Comparison of ENCODE assay signal across 8 cellular contexts in the genomic region with DNA sequence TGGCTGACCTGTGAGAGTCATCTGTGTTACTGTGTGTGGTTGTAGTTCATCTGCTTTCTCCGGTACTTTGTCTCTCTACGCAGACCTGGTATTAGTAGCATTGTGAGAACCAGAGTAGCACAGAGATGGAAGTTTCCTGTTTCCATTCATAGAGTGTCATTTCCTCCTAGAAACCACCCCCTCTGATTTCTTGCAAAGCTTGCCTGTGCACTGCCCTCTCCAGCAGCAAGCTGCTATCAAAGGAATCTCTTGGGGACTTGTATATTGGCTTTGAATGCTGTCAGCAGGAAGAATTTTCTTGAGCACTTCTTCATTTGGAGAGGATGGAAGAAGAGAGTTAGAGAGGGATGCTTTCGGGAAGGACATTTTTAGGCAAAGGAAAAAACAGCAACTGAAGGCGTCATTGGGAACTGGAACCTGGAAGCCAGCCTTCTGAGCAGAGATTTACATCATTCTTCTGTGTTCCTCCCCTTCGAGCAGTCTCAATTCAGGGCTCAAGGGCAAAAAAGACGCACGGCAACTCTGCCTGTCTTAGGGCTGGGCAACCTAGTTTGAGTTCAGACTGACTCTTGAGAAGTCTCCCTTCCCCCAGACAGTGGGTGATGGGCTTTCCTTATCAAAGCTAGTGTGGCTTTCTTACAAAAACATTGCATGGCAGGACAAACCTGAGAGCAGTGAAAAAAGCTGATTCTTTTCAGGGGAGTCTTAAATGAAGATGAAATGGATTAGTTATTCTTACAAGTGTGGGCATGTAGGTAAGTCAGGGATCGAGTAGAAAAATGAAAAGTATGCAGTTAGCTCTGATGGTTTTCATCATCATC.
DNase-seq lines count a peak whose midpoint lies in the region; ATAC-seq, FAIRE-seq and TF ChIP-seq lines count a peak whose summit lies in the region.

No MANE protein-coding gene starts in this region.

- peak overlapping the region; percentile 51 to 56 for H3K9ac ChIP-seq in kidney (ENCODE audit: low read length in 2 of 2)
- no peak overlapping the region for H3K9ac ChIP-seq in neuronal stem cell (ENCODE audit: low read depth, low read length, poor library complexity)

- POLR2A ChIA-PET in activated B cell treated with CpG ODN at 0.5 μM for 24 hours (lab: Charles Lee), result interaction anchor here (0.6 kb wide), 1 partner anchor 10 kb away, joined by 3 read pairs; no protein-coding TSS in a partner anchor

- TF ChIP-seq CTCF in GM13976 (IDR thresholded peaks at IDR 0.05; ENCODE audit: borderline replicate concordance, control extremely low read depth, extremely low read depth, insufficient read depth, missing control alignments) (no peak), activated B cell treated with CpG ODN at 0.5 μM for 24 hours (IDR thresholded peaks at IDR 0.05) (no peak), kidney (IDR thresholded peaks at IDR 0.05; ENCODE audit: borderline replicate concordance, extremely low read depth, insufficient read depth) (no peak), uterus (IDR thresholded peaks at IDR 0.05) (no peak)

- no peaks in the 10 kb centered on the region for H3K27me3 Mint-ChIP-seq in activated B cell treated with CpG ODN at 0.5 μM for 24 hours

- H3K23ac ChIP-seq in neuronal stem cell (ENCODE audit: low read depth, low read length, poor library complexity), result no peak overlapping the region

- H3K27me3 ChIP-seq in uterus (no peaks in the 10 kb centered on the region), neuronal stem cell (ENCODE audit: control insufficient read depth in 3 of 3, insufficient read depth in 3 of 3, low read depth in 1 of 3, low read length in 3 of 3) (no peaks in the 10 kb centered on the region)

- no peak overlapping the region for H3K4me3 Mint-ChIP-seq in activated B cell treated with CpG ODN at 0.5 μM for 24 hours

- H3K9me3 Mint-ChIP-seq in activated B cell treated with CpG ODN at 0.5 μM for 24 hours, result no peaks in the 10 kb centered on the region

- TF ChIP-seq POLR2A in uterus (IDR thresholded peaks at IDR 0.05), result peak in 1 of 2 donors; percentile 3

- in situ Hi-C loops in GM13976 (cut with MboI; ENCODE audit: low sequenced_read_pairs, unreplicated experiment), result no loop called here

- H3K36me3 ChIP-seq in kidney (ENCODE audit: control insufficient read depth in 1 of 2, insufficient read depth in 2 of 2, low read length in 2 of 2) (no peaks in the 10 kb centered on the region), uterus (no peaks in the 10 kb centered on the region), neuronal stem cell (replicated peaks in 1 of 2; ENCODE audit: control insufficient read depth in 2 of 2, insufficient read depth in 2 of 2, low read length in 2 of 2) (peaks cover 0 to 19% of the 10 kb centered on the region in 2 donors)

- no peak overlapping the region for H4K91ac ChIP-seq in neuronal stem cell (ENCODE audit: low read depth, low read length, poor library complexity)

- H3K4me3 ChIP-seq in kidney (ENCODE audit: low read length in 2 of 2) (peak overlapping the region in 1 of 2 donors; percentile 11), uterus (no peak overlapping the region), neuronal stem cell (ENCODE audit: low read length in 2 of 2) (no peak overlapping the region)

- H3K27ac ChIP-seq in kidney (ENCODE audit: low read depth in 2 of 2, low read length in 2 of 2), result peak overlapping the region; percentile 75 to 79
- peak overlapping the region; percentile 73 to 78 for H3K27ac ChIP-seq in uterus
- no peak overlapping the region for H3K27ac ChIP-seq in neuronal stem cell (replicated peaks; ENCODE audit: low read length)

- H2BK5ac ChIP-seq in neuronal stem cell (ENCODE audit: low read length), result no peak overlapping the region

- no peak overlapping the region for H3K18ac ChIP-seq in neuronal stem cell (ENCODE audit: low read length)

- H3K4me1 Mint-ChIP-seq in activated B cell treated with CpG ODN at 0.5 μM for 24 hours, result peaks cover 18% of the 10 kb centered on the region

- no peak overlapping the region for H3K4ac ChIP-seq in neuronal stem cell (ENCODE audit: low read length)

- H3K4me1 ChIP-seq in kidney (ENCODE audit: control insufficient read depth in 1 of 2, insufficient read depth in 1 of 2, low read depth in 1 of 2, low read length in 2 of 2) (peaks cover 32 to 35% of the 10 kb centered on the region in 2 donors), uterus (peaks cover 0 to 16% of the 10 kb centered on the region in 2 donors), neuronal stem cell (ENCODE audit: control insufficient read depth in 2 of 2, insufficient read depth in 1 of 2, low read depth in 1 of 2, low read length in 2 of 2) (peaks cover 10 to 16% of the 10 kb centered on the region in 2 donors)

- ATAC-seq in GM21737 (IDR thresholded peaks at IDR 0.05; ENCODE audit: unreplicated experiment), result peak; percentile 74
- peak; percentile 49 for ATAC-seq in activated B cell treated with CpG ODN at 0.5 μM for 24 hours (ENCODE audit: low read depth)

- H2AK5ac ChIP-seq in neuronal stem cell (ENCODE audit: low read depth, low read length), result no peak overlapping the region

- no peak for FAIRE-seq in kidney (lab: Jason Lieb, UNC)

- intact Hi-C loops in activated B cell treated with CpG ODN at 0.5 μM for 24 hours (cut with micrococcal nuclease) (no loop called here), kidney (cut with DNase I) (no loop called here), uterus (cut with DNase I; ENCODE audit: low total_unique reads) (no loop called here)

- H2BK15ac ChIP-seq in neuronal stem cell (ENCODE audit: low read length), result no peak overlapping the region

- H3K14ac ChIP-seq in neuronal stem cell (ENCODE audit: low read length), result no peak overlapping the region

- no peaks in the 10 kb centered on the region for H3K9me3 ChIP-seq in kidney (ENCODE audit: control insufficient read depth in 1 of 2, low read length in 2 of 2)
- H3K9me3 ChIP-seq in uterus, result no peaks in the 10 kb centered on the region
- H3K9me3 ChIP-seq in neuronal stem cell (replicated peaks in 1 of 2; ENCODE audit: control insufficient read depth in 2 of 2, insufficient read depth in 1 of 2, low read depth in 1 of 2, low read length in 2 of 2), result no peaks in the 10 kb centered on the region

- DNase-seq in GM13976 (ENCODE audit: low spot score) (peak; percentile 32), activated B cell treated with CpG ODN at 0.5 μM for 24 hours (no peak), kidney (no peak), uterus (peak; percentile 41 to 61), HUDEP-2 (lab: John Stamatoyannopoulos, UW; ENCODE audit: unreplicated experiment in 76 of 76) (no peak), RPMI8226 (no peak), neuronal stem cell (ENCODE audit: low spot score) (no peak)

- H2BK12ac ChIP-seq in neuronal stem cell (ENCODE audit: low read length), result no peak overlapping the region

- H3K79me1 ChIP-seq in neuronal stem cell (ENCODE audit: low read depth, low read length), result no peaks in the 10 kb centered on the region

- no peak overlapping the region for H2AFZ ChIP-seq in neuronal stem cell (ENCODE audit: low read length)

- no peak overlapping the region for H3K27ac Mint-ChIP-seq in activated B cell treated with CpG ODN at 0.5 μM for 24 hours

- no CpG with 5 or more reads among the region's 8 CpGs for WGBS in neuronal stem cell (ENCODE audit: extremely low coverage in 2 of 2, insufficient read length in 2 of 2, insufficient replicate concordance in 1 of 2), 2 donors

- peaks cover 18% of the 10 kb centered on the region for H3K36me3 Mint-ChIP-seq in activated B cell treated with CpG ODN at 0.5 μM for 24 hours (ENCODE audit: low read depth)

- no peak overlapping the region for H4K8ac ChIP-seq in neuronal stem cell (ENCODE audit: low read depth, low read length)

- no peak overlapping the region for H2BK120ac ChIP-seq in neuronal stem cell (ENCODE audit: low read depth, low read length)

- H3K4me2 ChIP-seq in neuronal stem cell (ENCODE audit: insufficient read depth, low read length, poor library complexity, severe bottlenecking), result no peak overlapping the region

- CTCF ChIA-PET in activated B cell treated with CpG ODN at 0.5 μM for 24 hours (lab: Charles Lee), result no interaction called here

Comparison
In these comparisons a context has a peak if more than half of its experiments do, and no peak if none do; other contexts are left out.
1. DNase-seq: peak in GM13976 (single experiment) and uterus (2 of 2); none in activated B cell treated with CpG ODN at 0.5 μM for 24 hours (single experiment), kidney (single experiment), HUDEP-2 (0 of 76), RPMI8226 (single experiment) and neuronal stem cell (single experiment).